ENCODE assay signal across 29 cellular contexts in genomic region chr10:19933772-19934171, GRCh38.
"Had no signal": no experiment of that assay in that cellular context is flagged by ENCODE, and none has a peak within 500 bp of the region (broad histone marks: within the 10 kb centered on the region; RNA-seq: fewer than 3 reads in every experiment).

No MANE protein-coding gene starts in this region.

- H3K27me3 ChIP-seq: neural progenitor cell, ovary, spleen, suprapubic skin, testis, tibial nerve, upper lobe of left lung, vagina had no signal

- DNase-seq: naive thymus-derived CD4-positive, alpha-beta T cell; natural killer cell; occipital lobe; ovary; posterior cingulate gyrus; psoas muscle; spleen; stimulated activated CD4-positive, alpha-beta T cell treated with anti-CD3 and anti-CD28 coated beads, Interleukin-12 subunit alpha, Interleukin-12 subunit beta, amount 100 ng/mL, for 4 hours; stimulated activated CD4-positive, alpha-beta T cell treated with anti-CD3 and anti-CD28 coated beads, Interleukin-1b, Interleukin-23, amount 100 ng/mL, for 48 hours; stimulated activated CD4-positive, alpha-beta T cell treated with anti-CD3 and anti-CD28 coated beads, Interleukin-4, amount 100 ng/mL, for 1 hour; stimulated activated CD4-positive, alpha-beta T cell treated with anti-CD3 and anti-CD28 coated beads, Interleukin-4, amount 100 ng/mL, for 4 hours; stimulated activated CD8-positive, alpha-beta memory T cell treated with anti-CD3 and anti-CD28 coated beads, Interleukin-4, amount 100 ng/mL, for 48 hours; stimulated activated naive CD4-positive, alpha-beta T cell; stimulated activated naive CD8-positive, alpha-beta T cell treated with anti-CD3 and anti-CD28 coated beads, Interleukin-15, amount 100 ng/mL, for 72 hours; stimulated activated naive CD8-positive, alpha-beta T cell treated with anti-CD3 and anti-CD28 coated beads, Interleukin-15, Interleukin-2, amounts not matched to agents 100 U/mL and 50 U/mL, for 24 hours; substantia nigra; testis; trophoblast cell; upper lobe of left lung had no signal

- ATAC-seq: naive thymus-derived CD4-positive, alpha-beta T cell; natural killer cell; psoas muscle; right cardiac atrium; sciatic nerve; stimulated activated memory B cell treated with anti-CD40 and anti-IgM and Interleukin-4, amounts not matched to agents 10 μg/mL and 1 μg/mL and 100 μg/mL, for 72 hours; stimulated activated naive CD8-positive, alpha-beta T cell treated with anti-CD3 and anti-CD28 coated beads, Interleukin-15, amount 100 ng/mL, for 72 hours; stimulated activated naive CD8-positive, alpha-beta T cell treated with anti-CD3 and anti-CD28 coated beads, Interleukin-15, Interleukin-2, amounts not matched to agents 100 U/mL and 50 U/mL, for 24 hours had no signal

- H3K27ac ChIP-seq: neural progenitor cell, ovary, parathyroid adenoma, psoas muscle, spleen, suprapubic skin, testis, tibial nerve, vagina had no signal

- H3K9me3 ChIP-seq: ovary, psoas muscle, spleen, suprapubic skin, testis, tibial nerve, upper lobe of left lung, vagina had no signal

- H3K4me1 ChIP-seq: testis had no signal

- H3K36me3 ChIP-seq: neural progenitor cell, ovary, spleen, suprapubic skin, tibial nerve, upper lobe of left lung, vagina had no signal

- H3K4me3 ChIP-seq: neural progenitor cell, ovary, psoas muscle, skin epidermis, smooth muscle cell, spleen, suprapubic skin, testis, tibial nerve, upper lobe of left lung, vagina had no signal
